In the genomic region with DNA sequence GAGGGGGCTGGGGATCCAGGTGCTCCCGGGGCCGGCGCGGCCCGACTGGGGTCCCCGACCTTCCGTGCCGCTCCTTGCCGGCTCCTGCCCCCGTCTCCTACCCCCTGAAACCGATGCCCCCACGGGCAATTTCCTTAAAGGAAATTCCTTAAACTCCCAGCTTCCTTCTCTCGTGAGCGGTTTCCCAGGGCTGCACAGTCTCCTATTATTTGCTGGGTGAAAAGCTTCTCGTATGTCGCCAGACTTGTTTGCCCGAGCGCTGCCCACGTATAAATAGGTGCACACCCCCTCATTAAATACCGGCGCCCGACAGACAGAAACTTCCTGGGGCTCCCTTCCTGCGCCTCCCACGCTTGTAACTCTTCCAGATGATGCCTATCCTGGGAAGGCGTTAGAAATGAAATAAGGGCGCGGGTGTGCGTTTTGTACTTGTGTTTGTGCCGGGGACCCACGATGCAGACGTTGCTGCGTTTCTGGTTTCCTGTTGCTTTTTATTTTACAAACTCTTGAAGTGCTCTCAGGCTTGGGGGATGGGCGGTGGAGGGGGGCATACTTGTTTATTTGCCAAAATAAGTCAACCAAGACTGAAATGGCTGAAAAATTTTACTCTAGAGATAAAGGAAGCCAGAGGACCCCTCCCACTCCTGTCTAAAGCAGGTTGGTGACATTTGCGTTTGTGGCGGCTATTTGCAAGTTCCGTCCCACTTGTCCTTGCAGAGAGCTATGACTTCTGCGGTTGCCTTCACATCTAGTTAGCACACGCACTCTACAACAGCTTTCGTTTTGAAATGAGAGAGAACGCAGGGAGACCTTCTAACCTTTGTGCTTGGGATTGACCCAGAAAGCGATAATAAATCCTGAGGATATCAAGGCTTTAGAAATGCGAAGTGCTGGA, we compare ENCODE assay signal across 1 cellular context.
TF ChIP-seq lines count a peak whose summit lies in the region.

No MANE protein-coding gene starts in this region.

TF ChIP-seq in K562, 482 proteins besides CTCF, POLR2A, EP300 and RAD21 (continued from another document):
- TF ChIP-seq, protein P1, sequence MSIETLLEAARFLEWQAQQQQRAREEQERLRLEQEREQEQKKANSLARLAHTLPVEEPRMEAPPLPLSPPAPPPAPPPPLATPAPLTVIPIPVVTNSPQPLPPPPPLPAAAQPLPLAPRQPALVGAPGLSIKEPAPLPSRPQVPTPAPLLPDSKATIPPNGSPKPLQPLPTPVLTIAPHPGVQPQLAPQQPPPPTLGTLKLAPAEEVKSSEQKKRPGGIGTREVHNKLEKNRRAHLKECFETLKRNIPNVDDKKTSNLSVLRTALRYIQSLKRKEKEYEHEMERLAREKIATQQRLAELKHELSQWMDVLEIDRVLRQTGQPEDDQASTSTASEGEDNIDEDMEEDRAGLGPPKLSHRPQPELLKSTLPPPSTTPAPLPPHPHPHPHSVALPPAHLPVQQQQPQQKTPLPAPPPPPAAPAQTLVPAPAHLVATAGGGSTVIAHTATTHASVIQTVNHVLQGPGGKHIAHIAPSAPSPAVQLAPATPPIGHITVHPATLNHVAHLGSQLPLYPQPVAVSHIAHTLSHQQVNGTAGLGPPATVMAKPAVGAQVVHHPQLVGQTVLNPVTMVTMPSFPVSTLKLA (conservative IDR thresholded peaks at IDR 0.05), result 0 out of 4 replicates have a peak, but pooled peaks of 1 of the 2 experiments have one; percentile 31
- TF ChIP-seq ZC3H4 (CRISPR knock-in tag; IDR thresholded peaks at IDR 0.05; ENCODE audit: borderline replicate concordance) (peak; percentile 21; the same call in 1 of the 2 replicates), GABPA (tag; conservative IDR thresholded peaks at IDR 0.05; ENCODE audit: low read depth) (peak; percentile 60), HNRNPL (IDR thresholded peaks at IDR 0.05; ENCODE audit: low read depth, low read length) (no peak), TBL1XR1 (IDR thresholded peaks at IDR 0.05; ENCODE audit: low read length in 2 of 2) (peak in 1 of 2 experiments; percentile 10; a peak in 1 of 4 replicates), RFX1 (IDR thresholded peaks at IDR 0.05) (no peak), CXXC5 (CRISPR knock-in tag; IDR thresholded peaks at IDR 0.05) (peak; percentile 40), ZNF217 (CRISPR knock-in tag; IDR thresholded peaks at IDR 0.05) (no peak), MAZ (CRISPR knock-in tag; conservative IDR thresholded peaks at IDR 0.05 in 1 of 2, IDR thresholded peaks at IDR 0.05 in 1 of 2) (0 out of 4 replicates have a peak, but pooled peaks of 1 of the 2 experiments have one; percentile 18), STAT5A (IDR thresholded peaks at IDR 0.05; ENCODE audit: borderline replicate concordance, low read length) (no peak), ZNF444 (CRISPR knock-in tag; IDR thresholded peaks at IDR 0.05) (no peak), ZFPM2 (CRISPR knock-in tag; IDR thresholded peaks at IDR 0.05) (no peak), HMGN3 (IDR thresholded peaks at IDR 0.05; ENCODE audit: borderline replicate concordance, extremely low read depth, insufficient read length, low read depth, low read length) (no peak), NONO (IDR thresholded peaks at IDR 0.05; ENCODE audit: low read depth in 2 of 2, low read length in 1 of 2) (no peak), ZNF766 (CRISPR knock-in tag; conservative IDR thresholded peaks at IDR 0.05) (no peak), SAFB (IDR thresholded peaks at IDR 0.05; ENCODE audit: borderline replicate concordance, low read depth, low read length) (no peak), CEBPB (tag; IDR thresholded peaks at IDR 0.05) (no peak), CBX2 (IDR thresholded peaks at IDR 0.05; ENCODE audit: insufficient read depth, low read length, poor library complexity, severe bottlenecking) (no peak), ILK (tag; IDR thresholded peaks at IDR 0.05; ENCODE audit: borderline replicate concordance, low read depth) (no peak), ZNF133 (CRISPR knock-in tag; IDR thresholded peaks at IDR 0.05) (no peak), C11orf30 (IDR thresholded peaks at IDR 0.05; ENCODE audit: low read depth) (no peak), ZNF507 (tag; conservative IDR thresholded peaks at IDR 0.05) (no peak), HCFC1 (IDR thresholded peaks at IDR 0.05; ENCODE audit: low read depth, low read length) (no peak), ELF2 (CRISPR knock-in tag; IDR thresholded peaks at IDR 0.05) (no peak), POLR2G (IDR thresholded peaks at IDR 0.05; ENCODE audit: low read depth, low read length) (no peak), SMAD2 (IDR thresholded peaks at IDR 0.05; ENCODE audit: low read depth, low read length) (no peak), RBM39 (optimal IDR thresholded peaks at IDR 0.05; ENCODE audit: low read depth, low read length) (no peak)
